ENCODE assay signal across 1 cellular context in the genomic region with DNA sequence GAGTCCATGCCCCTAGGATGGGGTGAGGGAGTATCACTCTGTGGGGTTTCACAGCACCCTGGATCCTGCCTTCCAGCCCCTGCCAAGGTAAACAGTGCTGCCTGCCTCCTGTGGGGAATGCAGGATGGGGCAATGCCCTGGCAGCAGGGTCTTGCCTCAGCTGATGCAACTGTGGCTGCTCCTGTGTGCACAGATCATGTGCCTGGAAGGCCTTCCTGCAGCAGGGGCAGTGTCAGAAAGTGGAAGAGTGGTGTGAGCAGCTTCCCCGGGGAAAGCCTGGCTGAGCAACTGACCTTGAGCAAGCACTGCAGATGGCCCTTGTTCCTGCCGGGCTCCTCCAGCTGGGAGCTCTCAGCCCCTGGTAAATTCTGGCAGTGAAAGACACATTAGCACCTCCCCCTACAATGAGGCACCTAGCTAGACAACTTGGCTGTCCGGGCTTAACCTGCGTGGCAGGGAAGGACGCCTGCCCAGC.
TF ChIP-seq lines count a peak whose summit lies in the region.

No MANE protein-coding gene starts in this region.

TF ChIP-seq in HepG2, 621 proteins besides CTCF, POLR2A, EP300 and RAD21 (continued from another document and continues in another):
- TF ChIP-seq BCL3 (CRISPR knock-in tag; IDR thresholded peaks at IDR 0.05) (no peak), ZNF788 (CRISPR knock-in tag; IDR thresholded peaks at IDR 0.05; ENCODE audit: borderline replicate concordance) (peak; percentile 25; the same call in 1 of the 2 replicates), RELA (CRISPR knock-in tag; IDR thresholded peaks at IDR 0.05) (no peak), KDM4B (CRISPR knock-in tag; IDR thresholded peaks at IDR 0.05) (peak; percentile 21; the same call in 1 of the 2 replicates), HDAC1 (CRISPR knock-in tag; IDR thresholded peaks at IDR 0.05) (peak; percentile 52; the same call in 1 of the 2 replicates), TARDBP (CRISPR knock-in tag; IDR thresholded peaks at IDR 0.05) (peak; percentile 81; the same call in 1 of the 2 replicates), SIX1 (CRISPR knock-in tag; IDR thresholded peaks at IDR 0.05; ENCODE audit: borderline replicate concordance) (no peak), ZBTB10 (CRISPR knock-in tag; IDR thresholded peaks at IDR 0.05; ENCODE audit: borderline replicate concordance) (no peak), ZNF468 (CRISPR knock-in tag; IDR thresholded peaks at IDR 0.05) (no peak), ZNF160 (CRISPR knock-in tag; IDR thresholded peaks at IDR 0.05) (no peak), ELF3 (CRISPR knock-in tag; IDR thresholded peaks at IDR 0.05) (0 out of 2 replicates have a peak, but pooled peaks have one; percentile 48), NR2C2 (CRISPR knock-in tag; IDR thresholded peaks at IDR 0.05; ENCODE audit: borderline replicate concordance) (peak; percentile 61), ZNF770 (CRISPR knock-in tag; IDR thresholded peaks at IDR 0.05) (0 out of 2 replicates have a peak, but pooled peaks have one; percentile 11), ZBTB8A (CRISPR knock-in tag; IDR thresholded peaks at IDR 0.05; ENCODE audit: borderline replicate concordance, low read depth) (no peak), ASH2L (IDR thresholded peaks at IDR 0.05; ENCODE audit: insufficient read length, low read depth, low read length) (no peak), ETV5 (CRISPR knock-in tag; IDR thresholded peaks at IDR 0.05; ENCODE audit: borderline replicate concordance) (no peak; the same call in 1 of the 2 replicates), ZFP36L2 (CRISPR knock-in tag; IDR thresholded peaks at IDR 0.05) (no peak), ZNF556 (CRISPR knock-in tag; IDR thresholded peaks at IDR 0.05; ENCODE audit: borderline replicate concordance) (no peak), KLF16 (CRISPR knock-in tag; IDR thresholded peaks at IDR 0.05) (peak in 1 of 2 experiments; percentile 87; a peak in 1 of 4 replicates)
- TF ChIP-seq, protein P1, sequence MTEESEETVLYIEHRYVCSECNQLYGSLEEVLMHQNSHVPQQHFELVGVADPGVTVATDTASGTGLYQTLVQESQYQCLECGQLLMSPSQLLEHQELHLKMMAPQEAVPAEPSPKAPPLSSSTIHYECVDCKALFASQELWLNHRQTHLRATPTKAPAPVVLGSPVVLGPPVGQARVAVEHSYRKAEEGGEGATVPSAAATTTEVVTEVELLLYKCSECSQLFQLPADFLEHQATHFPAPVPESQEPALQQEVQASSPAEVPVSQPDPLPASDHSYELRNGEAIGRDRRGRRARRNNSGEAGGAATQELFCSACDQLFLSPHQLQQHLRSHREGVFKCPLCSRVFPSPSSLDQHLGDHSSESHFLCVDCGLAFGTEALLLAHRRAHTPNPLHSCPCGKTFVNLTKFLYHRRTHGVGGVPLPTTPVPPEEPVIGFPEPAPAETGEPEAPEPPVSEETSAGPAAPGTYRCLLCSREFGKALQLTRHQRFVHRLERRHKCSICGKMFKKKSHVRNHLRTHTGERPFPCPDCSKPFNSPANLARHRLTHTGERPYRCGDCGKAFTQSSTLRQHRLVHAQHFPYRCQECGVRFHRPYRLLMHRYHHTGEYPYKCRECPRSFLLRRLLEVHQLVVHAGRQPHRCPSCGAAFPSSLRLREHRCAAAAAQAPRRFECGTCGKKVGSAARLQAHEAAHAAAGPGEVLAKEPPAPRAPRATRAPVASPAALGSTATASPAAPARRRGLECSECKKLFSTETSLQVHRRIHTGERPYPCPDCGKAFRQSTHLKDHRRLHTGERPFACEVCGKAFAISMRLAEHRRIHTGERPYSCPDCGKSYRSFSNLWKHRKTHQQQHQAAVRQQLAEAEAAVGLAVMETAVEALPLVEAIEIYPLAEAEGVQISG (CRISPR knock-in tag; IDR thresholded peaks at IDR 0.05): peak; percentile 61
- TF ChIP-seq, protein P2, sequence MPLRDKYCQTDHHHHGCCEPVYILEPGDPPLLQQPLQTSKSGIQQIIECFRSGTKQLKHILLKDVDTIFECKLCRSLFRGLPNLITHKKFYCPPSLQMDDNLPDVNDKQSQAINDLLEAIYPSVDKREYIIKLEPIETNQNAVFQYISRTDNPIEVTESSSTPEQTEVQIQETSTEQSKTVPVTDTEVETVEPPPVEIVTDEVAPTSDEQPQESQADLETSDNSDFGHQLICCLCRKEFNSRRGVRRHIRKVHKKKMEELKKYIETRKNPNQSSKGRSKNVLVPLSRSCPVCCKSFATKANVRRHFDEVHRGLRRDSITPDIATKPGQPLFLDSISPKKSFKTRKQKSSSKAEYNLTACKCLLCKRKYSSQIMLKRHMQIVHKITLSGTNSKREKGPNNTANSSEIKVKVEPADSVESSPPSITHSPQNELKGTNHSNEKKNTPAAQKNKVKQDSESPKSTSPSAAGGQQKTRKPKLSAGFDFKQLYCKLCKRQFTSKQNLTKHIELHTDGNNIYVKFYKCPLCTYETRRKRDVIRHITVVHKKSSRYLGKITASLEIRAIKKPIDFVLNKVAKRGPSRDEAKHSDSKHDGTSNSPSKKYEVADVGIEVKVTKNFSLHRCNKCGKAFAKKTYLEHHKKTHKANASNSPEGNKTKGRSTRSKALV (CRISPR knock-in tag; IDR thresholded peaks at IDR 0.05): no peak
- TF ChIP-seq, protein P3, sequence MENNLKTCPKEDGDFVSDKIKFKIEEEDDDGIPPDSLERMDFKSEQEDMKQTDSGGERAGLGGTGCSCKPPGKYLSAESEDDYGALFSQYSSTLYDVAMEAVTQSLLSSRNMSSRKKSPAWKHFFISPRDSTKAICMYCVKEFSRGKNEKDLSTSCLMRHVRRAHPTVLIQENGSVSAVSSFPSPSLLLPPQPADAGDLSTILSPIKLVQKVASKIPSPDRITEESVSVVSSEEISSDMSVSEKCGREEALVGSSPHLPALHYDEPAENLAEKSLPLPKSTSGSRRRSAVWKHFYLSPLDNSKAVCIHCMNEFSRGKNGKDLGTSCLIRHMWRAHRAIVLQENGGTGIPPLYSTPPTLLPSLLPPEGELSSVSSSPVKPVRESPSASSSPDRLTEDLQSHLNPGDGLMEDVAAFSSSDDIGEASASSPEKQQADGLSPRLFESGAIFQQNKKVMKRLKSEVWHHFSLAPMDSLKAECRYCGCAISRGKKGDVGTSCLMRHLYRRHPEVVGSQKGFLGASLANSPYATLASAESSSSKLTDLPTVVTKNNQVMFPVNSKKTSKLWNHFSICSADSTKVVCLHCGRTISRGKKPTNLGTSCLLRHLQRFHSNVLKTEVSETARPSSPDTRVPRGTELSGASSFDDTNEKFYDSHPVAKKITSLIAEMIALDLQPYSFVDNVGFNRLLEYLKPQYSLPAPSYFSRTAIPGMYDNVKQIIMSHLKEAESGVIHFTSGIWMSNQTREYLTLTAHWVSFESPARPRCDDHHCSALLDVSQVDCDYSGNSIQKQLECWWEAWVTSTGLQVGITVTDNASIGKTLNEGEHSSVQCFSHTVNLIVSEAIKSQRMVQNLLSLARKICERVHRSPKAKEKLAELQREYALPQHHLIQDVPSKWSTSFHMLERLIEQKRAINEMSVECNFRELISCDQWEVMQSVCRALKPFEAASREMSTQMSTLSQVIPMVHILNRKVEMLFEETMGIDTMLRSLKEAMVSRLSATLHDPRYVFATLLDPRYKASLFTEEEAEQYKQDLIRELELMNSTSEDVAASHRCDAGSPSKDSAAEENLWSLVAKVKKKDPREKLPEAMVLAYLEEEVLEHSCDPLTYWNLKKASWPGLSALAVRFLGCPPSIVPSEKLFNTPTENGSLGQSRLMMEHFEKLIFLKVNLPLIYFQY (CRISPR knock-in tag; IDR thresholded peaks at IDR 0.05; ENCODE audit: borderline replicate concordance): no peak
- TF ChIP-seq, protein P4, sequence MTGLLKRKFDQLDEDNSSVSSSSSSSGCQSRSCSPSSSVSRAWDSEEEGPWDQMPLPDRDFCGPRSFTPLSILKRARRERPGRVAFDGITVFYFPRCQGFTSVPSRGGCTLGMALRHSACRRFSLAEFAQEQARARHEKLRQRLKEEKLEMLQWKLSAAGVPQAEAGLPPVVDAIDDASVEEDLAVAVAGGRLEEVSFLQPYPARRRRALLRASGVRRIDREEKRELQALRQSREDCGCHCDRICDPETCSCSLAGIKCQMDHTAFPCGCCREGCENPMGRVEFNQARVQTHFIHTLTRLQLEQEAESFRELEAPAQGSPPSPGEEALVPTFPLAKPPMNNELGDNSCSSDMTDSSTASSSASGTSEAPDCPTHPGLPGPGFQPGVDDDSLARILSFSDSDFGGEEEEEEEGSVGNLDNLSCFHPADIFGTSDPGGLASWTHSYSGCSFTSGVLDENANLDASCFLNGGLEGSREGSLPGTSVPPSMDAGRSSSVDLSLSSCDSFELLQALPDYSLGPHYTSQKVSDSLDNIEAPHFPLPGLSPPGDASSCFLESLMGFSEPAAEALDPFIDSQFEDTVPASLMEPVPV (CRISPR knock-in tag; IDR thresholded peaks at IDR 0.05): no peak
- TF ChIP-seq, protein P5, sequence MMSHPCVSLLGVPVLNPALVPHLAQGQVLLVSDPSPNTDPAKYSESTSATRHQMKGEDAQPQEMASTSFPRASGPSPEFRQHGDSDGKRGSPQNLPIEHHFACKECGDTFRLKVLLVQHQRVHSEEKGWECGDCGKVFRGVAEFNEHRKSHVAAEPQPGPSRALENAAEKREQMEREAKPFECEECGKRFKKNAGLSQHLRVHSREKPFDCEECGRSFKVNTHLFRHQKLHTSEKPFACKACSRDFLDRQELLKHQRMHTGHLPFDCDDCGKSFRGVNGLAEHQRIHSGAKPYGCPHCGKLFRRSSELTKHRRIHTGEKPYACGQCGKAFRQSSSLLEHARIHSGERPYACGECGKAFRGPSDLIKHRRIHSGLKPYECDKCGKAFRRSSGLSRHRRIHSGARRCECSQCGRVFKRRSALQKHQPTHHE (CRISPR knock-in tag; IDR thresholded peaks at IDR 0.05; ENCODE audit: borderline replicate concordance): no peak
- TF ChIP-seq, protein P6, sequence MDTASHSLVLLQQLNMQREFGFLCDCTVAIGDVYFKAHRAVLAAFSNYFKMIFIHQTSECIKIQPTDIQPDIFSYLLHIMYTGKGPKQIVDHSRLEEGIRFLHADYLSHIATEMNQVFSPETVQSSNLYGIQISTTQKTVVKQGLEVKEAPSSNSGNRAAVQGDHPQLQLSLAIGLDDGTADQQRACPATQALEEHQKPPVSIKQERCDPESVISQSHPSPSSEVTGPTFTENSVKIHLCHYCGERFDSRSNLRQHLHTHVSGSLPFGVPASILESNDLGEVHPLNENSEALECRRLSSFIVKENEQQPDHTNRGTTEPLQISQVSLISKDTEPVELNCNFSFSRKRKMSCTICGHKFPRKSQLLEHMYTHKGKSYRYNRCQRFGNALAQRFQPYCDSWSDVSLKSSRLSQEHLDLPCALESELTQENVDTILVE (CRISPR knock-in tag; IDR thresholded peaks at IDR 0.05): peak; percentile 76
- TF ChIP-seq, protein P7, sequence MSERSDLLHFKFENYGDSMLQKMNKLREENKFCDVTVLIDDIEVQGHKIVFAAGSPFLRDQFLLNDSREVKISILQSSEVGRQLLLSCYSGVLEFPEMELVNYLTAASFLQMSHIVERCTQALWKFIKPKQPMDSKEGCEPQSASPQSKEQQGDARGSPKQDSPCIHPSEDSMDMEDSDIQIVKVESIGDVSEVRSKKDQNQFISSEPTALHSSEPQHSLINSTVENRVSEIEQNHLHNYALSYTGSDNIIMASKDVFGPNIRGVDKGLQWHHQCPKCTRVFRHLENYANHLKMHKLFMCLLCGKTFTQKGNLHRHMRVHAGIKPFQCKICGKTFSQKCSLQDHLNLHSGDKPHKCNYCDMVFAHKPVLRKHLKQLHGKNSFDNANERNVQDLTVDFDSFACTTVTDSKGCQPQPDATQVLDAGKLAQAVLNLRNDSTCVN (CRISPR knock-in tag; IDR thresholded peaks at IDR 0.05; ENCODE audit: borderline replicate concordance): 0 out of 2 replicates have a peak, but pooled peaks have one; percentile 53
- TF ChIP-seq, protein P8, sequence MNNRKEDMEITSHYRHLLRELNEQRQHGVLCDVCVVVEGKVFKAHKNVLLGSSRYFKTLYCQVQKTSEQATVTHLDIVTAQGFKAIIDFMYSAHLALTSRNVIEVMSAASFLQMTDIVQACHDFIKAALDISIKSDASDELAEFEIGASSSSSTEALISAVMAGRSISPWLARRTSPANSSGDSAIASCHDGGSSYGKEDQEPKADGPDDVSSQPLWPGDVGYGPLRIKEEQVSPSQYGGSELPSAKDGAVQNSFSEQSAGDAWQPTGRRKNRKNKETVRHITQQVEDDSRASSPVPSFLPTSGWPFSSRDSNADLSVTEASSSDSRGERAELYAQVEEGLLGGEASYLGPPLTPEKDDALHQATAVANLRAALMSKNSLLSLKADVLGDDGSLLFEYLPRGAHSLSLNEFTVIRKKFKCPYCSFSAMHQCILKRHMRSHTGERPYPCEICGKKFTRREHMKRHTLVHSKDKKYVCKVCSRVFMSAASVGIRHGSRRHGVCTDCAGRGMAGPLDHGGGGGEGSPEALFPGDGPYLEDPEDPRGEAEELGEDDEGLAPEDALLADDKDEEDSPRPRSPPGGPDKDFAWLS (CRISPR knock-in tag; IDR thresholded peaks at IDR 0.05; ENCODE audit: borderline replicate concordance): no peak
